26 cellular contexts compared by ENCODE assay signal in genomic region chr13:112525306-112525945, GRCh38.
"Had no signal": no experiment of that assay in that cellular context is flagged by ENCODE, and none has a peak within 500 bp of the region (broad histone marks: within the 10 kb centered on the region; RNA-seq: fewer than 3 reads in every experiment).

No MANE protein-coding gene starts in this region.

- H3K27ac ChIP-seq: body of pancreas, hepatocyte, lower lobe of right lung, right lobe of liver, stomach, suprapubic skin, tibial nerve, vagina, VCaP had no signal

- H3K27ac Mint-ChIP-seq: activated CD4-positive, alpha-beta T cell treated with anti-CD3 and anti-CD28 coated beads, Interleukin-2, amount 10 ng/mL, durations not matched to agents 24 days and 14 days; activated naive CD4-positive, alpha-beta T cell treated with anti-CD3 and anti-CD28 coated beads, Interleukin-2, amount 50 U/mL, for 24 hours; immature natural killer cell; naive B cell; stimulated activated memory B cell treated with anti-CD40 and anti-IgM and Interleukin-4, amounts not matched to agents 10 μg/mL and 1 μg/mL and 100 μg/mL, for 72 hours had no signal

- ATAC-seq: activated CD4-positive, CD25-positive, alpha-beta regulatory T cell treated with anti-CD3 and anti-CD28 coated beads, Interleukin-2, amount 50 U/mL, for 24 hours; body of pancreas; esophagus mucosa; left lobe of liver; lower lobe of right lung; right lobe of liver; stimulated activated memory B cell treated with anti-CD40 and anti-IgM and Interleukin-4, amounts not matched to agents 10 μg/mL and 1 μg/mL and 100 μg/mL, for 72 hours had no signal

- H3K27me3 Mint-ChIP-seq: activated CD4-positive, alpha-beta T cell treated with anti-CD3 and anti-CD28 coated beads, Interleukin-2, amount 10 ng/mL, durations not matched to agents 24 days and 14 days; activated naive CD4-positive, alpha-beta T cell treated with anti-CD3 and anti-CD28 coated beads, Interleukin-2, amount 50 U/mL, for 24 hours; naive B cell; stimulated activated memory B cell treated with anti-CD40 and anti-IgM and Interleukin-4, amounts not matched to agents 10 μg/mL and 1 μg/mL and 100 μg/mL, for 72 hours had no signal

- H3K79me2 ChIP-seq: hepatocyte had no signal

- H3K9me3 ChIP-seq: body of pancreas, lower lobe of right lung, right lobe of liver, stomach, suprapubic skin, tibial nerve, vagina had no signal

- FAIRE-seq: frontal cortex, small intestine had no signal

- H3K4me3 ChIP-seq: body of pancreas, hepatocyte, lower lobe of right lung, right lobe of liver, stomach, suprapubic skin, tibial nerve, vagina had no signal

- DNase-seq: activated CD4-positive, alpha-beta T cell treated with anti-CD3 and anti-CD28 coated beads, Interleukin-2, amount 10 ng/mL, durations not matched to agents 24 days and 14 days; activated gamma-delta T cell treated with Interleukin-2 at 50 U/mL for 16 hours; activated T-cell treated with anti-CD3 and anti-CD28 coated beads, Interleukin-2, amount 50 U/mL, for 1 hour; anterior cingulate cortex; body of pancreas; effector CD8-positive, alpha-beta T cell; glutamatergic neuron; lower lobe of right lung; naive B cell; nucleus accumbens; right lobe of liver; small intestine; stimulated activated CD4-positive, alpha-beta T cell treated with anti-CD3 and anti-CD28 coated beads, Interleukin-2, amount 100 ng/mL, for 24 hours; stomach had no signal

- H3K4me2 ChIP-seq: hepatocyte had no signal

- H3K4me1 Mint-ChIP-seq: activated CD4-positive, alpha-beta T cell treated with anti-CD3 and anti-CD28 coated beads, Interleukin-2, amount 10 ng/mL, durations not matched to agents 24 days and 14 days; activated naive CD4-positive, alpha-beta T cell treated with anti-CD3 and anti-CD28 coated beads, Interleukin-2, amount 50 U/mL, for 24 hours; immature natural killer cell; naive B cell; stimulated activated memory B cell treated with anti-CD40 and anti-IgM and Interleukin-4, amounts not matched to agents 10 μg/mL and 1 μg/mL and 100 μg/mL, for 72 hours had no signal

- H3K27me3 ChIP-seq: body of pancreas, hepatocyte, right lobe of liver, stomach, suprapubic skin, tibial nerve, vagina had no signal

- H3K9me3 Mint-ChIP-seq: activated CD4-positive, alpha-beta T cell treated with anti-CD3 and anti-CD28 coated beads, Interleukin-2, amount 10 ng/mL, durations not matched to agents 24 days and 14 days; activated naive CD4-positive, alpha-beta T cell treated with anti-CD3 and anti-CD28 coated beads, Interleukin-2, amount 50 U/mL, for 24 hours; immature natural killer cell; naive B cell; stimulated activated memory B cell treated with anti-CD40 and anti-IgM and Interleukin-4, amounts not matched to agents 10 μg/mL and 1 μg/mL and 100 μg/mL, for 72 hours had no signal

- H3K4me3 Mint-ChIP-seq: activated CD4-positive, alpha-beta T cell treated with anti-CD3 and anti-CD28 coated beads, Interleukin-2, amount 10 ng/mL, durations not matched to agents 24 days and 14 days; activated naive CD4-positive, alpha-beta T cell treated with anti-CD3 and anti-CD28 coated beads, Interleukin-2, amount 50 U/mL, for 24 hours; immature natural killer cell; naive B cell; stimulated activated memory B cell treated with anti-CD40 and anti-IgM and Interleukin-4, amounts not matched to agents 10 μg/mL and 1 μg/mL and 100 μg/mL, for 72 hours had no signal

- H3K4me1 ChIP-seq: body of pancreas, lower lobe of right lung, right lobe of liver, stomach, suprapubic skin, tibial nerve, vagina had no signal

- H2AFZ ChIP-seq: hepatocyte had no signal
